Comparison of ENCODE assay signal across 9 cellular contexts in the genomic region with DNA sequence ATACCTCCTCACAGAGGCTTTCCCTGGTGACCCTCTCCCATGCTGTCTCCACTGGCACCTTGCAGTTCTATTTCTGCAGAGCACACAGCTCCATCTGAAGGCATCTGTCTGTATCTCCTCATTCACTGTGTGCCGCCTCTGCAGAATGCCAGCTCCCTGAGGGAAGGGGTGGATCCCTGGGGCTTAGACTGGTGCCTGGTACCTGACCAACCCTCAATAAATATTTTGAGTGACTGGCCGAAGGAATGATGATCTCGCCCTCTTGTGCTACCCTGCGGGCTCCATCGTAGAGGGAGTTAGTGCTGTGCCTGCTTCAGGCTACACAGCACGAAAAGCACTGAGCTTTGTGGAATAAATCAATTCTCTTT. TPM values are rescaled to one million over a fixed set of nuclear protein-coding genes. Genes with fewer than 3 reads are reported as not detected.
A peak's percentile ranks its signal among the peaks of the same experiment; 100 is the strongest.
DNase-seq lines count a peak whose midpoint lies in the region; ATAC-seq and TF ChIP-seq lines count a peak whose summit lies in the region.
"Had no signal": no experiment of that assay in that cellular context is flagged by ENCODE, and none has a peak within 500 bp of the region (broad histone marks: within the 10 kb centered on the region; RNA-seq: fewer than 3 reads in every experiment).

No MANE protein-coding gene starts in this region.

- peak overlapping the region; percentile 51; the same call in 2 of the 3 replicates for H3K4me3 Mint-ChIP-seq in GM23338

- TF ChIP-seq POLR2A in gastroesophageal sphincter (IDR thresholded peaks at IDR 0.05) = no peak

- no peaks in the 10 kb centered on the region for H3K9me3 Mint-ChIP-seq in GM23338

- no peak overlapping the region for H3K4me3 ChIP-seq in GM23338
- H3K4me3 ChIP-seq in gastroesophageal sphincter = peak overlapping the region in 1 of 2 donors; percentile 75
- peak overlapping the region in 1 of 3 donors; percentile 84 for H3K4me3 ChIP-seq in skeletal muscle tissue (ENCODE audit: low read length in 3 of 3)

- no peak overlapping the region for H2AFZ ChIP-seq in GM23338

- H3K9me2 ChIP-seq in GM23338 (ENCODE audit: insufficient read depth) = no peaks in the 10 kb centered on the region

- no peak for TF ChIP-seq EP300 in gastroesophageal sphincter (IDR thresholded peaks at IDR 0.05)

- H3K27me3 Mint-ChIP-seq in GM23338 (ENCODE audit: insufficient read depth, low read depth, poor library complexity) = peaks cover 33% of the 10 kb centered on the region

- H3K36me3 Mint-ChIP-seq in GM23338 (ENCODE audit: low read depth) = no peaks in the 10 kb centered on the region

- DNase-seq in GM23338 (ENCODE audit: low spot score) (no peak), SK-MEL-5 (ENCODE audit: low read depth, low spot score) (peak; percentile 38), NCI-H1092 treated with DMSO at 0.1 percent for 48 hours (lab: John Stamatoyannopoulos, UW) (no peak), NCI-H748 treated with DMSO at 0.1 percent for 48 hours (lab: John Stamatoyannopoulos, UW) (no peak), kidney glomerular epithelial cell (lab: John Stamatoyannopoulos, UW) (no peak)

- H3K36me3 ChIP-seq in GM23338 (ENCODE audit: insufficient read depth) (no peaks in the 10 kb centered on the region), gastroesophageal sphincter (peaks cover 0 to 22% of the 10 kb centered on the region in 2 donors), skeletal muscle tissue (ENCODE audit: control insufficient read depth in 3 of 3, insufficient read depth in 3 of 3, low read length in 3 of 3) (peaks cover 12 to 15% (median 13%) of the 10 kb centered on the region in 3 donors)

- in situ Hi-C loops in SK-MEL-5 (cut with HindIII; ENCODE audit: low pct_unique_long_range_greater_than_20kb, low sequenced_read_pairs) = no loop called here

- H3K27ac ChIP-seq in GM23338 (ENCODE audit: low read depth) (no peak overlapping the region), gastroesophageal sphincter (peak overlapping the region; percentile 93 to 99 (median 96)), skeletal muscle tissue (ENCODE audit: low read depth, low read length) (peak overlapping the region; percentile 86)

- H3K27me3 ChIP-seq in GM23338 (ENCODE audit: insufficient read depth) (peaks cover 25% of the 10 kb centered on the region), gastroesophageal sphincter (no peaks in the 10 kb centered on the region), skeletal muscle tissue (ENCODE audit: control insufficient read depth in 3 of 3, insufficient read depth in 3 of 3, low read length in 3 of 3) (no peaks in the 10 kb centered on the region)

- H3K4me1 ChIP-seq in GM23338 (ENCODE audit: insufficient read depth) (peaks cover 30% of the 10 kb centered on the region), gastroesophageal sphincter (peaks cover 0 to 71% (median 40%) of the 10 kb centered on the region in 3 donors), skeletal muscle tissue (ENCODE audit: control insufficient read depth in 3 of 3, insufficient read depth in 3 of 3, low read length in 3 of 3) (peaks cover 45 to 69% (median 57%) of the 10 kb centered on the region in 3 donors)

- H3K9me3 ChIP-seq in gastroesophageal sphincter = no peaks in the 10 kb centered on the region
- H3K9me3 ChIP-seq in skeletal muscle tissue (ENCODE audit: control insufficient read depth in 3 of 3, low read length in 3 of 3) = no peaks in the 10 kb centered on the region

- H3K27ac Mint-ChIP-seq in GM23338 = no peak overlapping the region

- no peak for ATAC-seq in GM23338
- no peak for ATAC-seq in gastroesophageal sphincter
- ATAC-seq in HG03469 (IDR thresholded peaks at IDR 0.05; ENCODE audit: unreplicated experiment) = no peak

- H4K20me1 ChIP-seq in GM23338 (replicated peaks; ENCODE audit: insufficient read depth) = no peaks in the 10 kb centered on the region

- WGBS in gastroesophageal sphincter (ENCODE audit: low coverage in 1 of 2), 2 donors = 39 to 48% methylated on average over 6 of the region's 6 CpGs

- H3K4me2 ChIP-seq in GM23338 = no peak overlapping the region

- TF ChIP-seq CTCF in GM23338 (conservative IDR thresholded peaks at IDR 0.05; ENCODE audit: low read depth in 2 of 2) (no peak), gastroesophageal sphincter (IDR thresholded peaks at IDR 0.05) (no peak)

- peaks cover 26% of the 10 kb centered on the region for H3K4me1 Mint-ChIP-seq in GM23338

- H3F3A ChIP-seq in GM23338 (replicated peaks; ENCODE audit: low read depth) = peaks cover 20% of the 10 kb centered on the region

- peak overlapping the region in 2 of 3 donors; percentile 7 to 64 for H3K9ac ChIP-seq in skeletal muscle tissue (ENCODE audit: low read depth in 1 of 3, low read length in 3 of 3)

- H3K79me2 ChIP-seq in GM23338 (replicated peaks; ENCODE audit: insufficient read depth) = no peaks in the 10 kb centered on the region

TF ChIP-seq in GM23338, 12 proteins besides CTCF, POLR2A, EP300 and RAD21 (continues in another document):
- TF ChIP-seq ZNF462 (CRISPR knock-in tag; IDR thresholded peaks at IDR 0.05) = no peak
- no peak for TF ChIP-seq EZH2phosphoT487 (IDR thresholded peaks at IDR 0.05; ENCODE audit: unreplicated experiment)

RNA-seq across cellular contexts. Expression of gene CBX7, which starts 1.6 kb away (rescaled TPM):
- 11.5 and 12.7 TPM in 2 replicates for total RNA-seq in GM23338 (2014; rRNA removed; shearing (Covaris generic))
- polyA plus RNA-seq in GM23338 (2016; fragmentation: Nextera tagmentation; extraction: Ambion mirVana) = 2.6 and 2.8 TPM in 2 replicates
- total RNA-seq in SK-MEL-5 (2014; rRNA removed; shearing (Covaris generic)) = 2.7 and 4.7 TPM in 2 replicates
- 14.7 and 24.5 TPM in 2 replicates for polyA plus RNA-seq in SK-MEL-5 (2015; cell fraction: cytosol; rRNA removed)
- 33.0 and 37.6 TPM in 2 replicates for polyA plus RNA-seq in SK-MEL-5 (2015; cell fraction: nucleus; rRNA removed)
- total RNA-seq in gastroesophageal sphincter (100 to 1,000 TPM; 102 to 223 (median 171) TPM), skeletal muscle tissue (4.7 TPM)

RNA-seq across cellular contexts. Expression of gene APOBEC3H, which starts 53.8 kb away (rescaled TPM):
- total RNA-seq in GM23338 (2014; rRNA removed; shearing (Covaris generic)) = not detected in 2 replicates
- not detected in 2 replicates for polyA plus RNA-seq in GM23338 (2016; fragmentation: Nextera tagmentation; extraction: Ambion mirVana)
- total RNA-seq in SK-MEL-5 (2014; rRNA removed; shearing (Covaris generic)) = 1.1 TPM in 1 of 2 replicates, not detected in the other
- 0.35 and 1.0 TPM in 2 replicates for polyA plus RNA-seq in SK-MEL-5 (2015; cell fraction: cytosol; rRNA removed)
- 4.4 TPM in 1 of 2 replicates, not detected in the other for polyA plus RNA-seq in SK-MEL-5 (2015; cell fraction: nucleus; rRNA removed)
- not detected for total RNA-seq in gastroesophageal sphincter
- total RNA-seq in skeletal muscle tissue = not detected
- total RNA-seq: aorta had no signal
- polyA plus RNA-seq: aorta had no signal
